Comparison of ENCODE assay signal across 1 cellular context in the genomic region with DNA sequence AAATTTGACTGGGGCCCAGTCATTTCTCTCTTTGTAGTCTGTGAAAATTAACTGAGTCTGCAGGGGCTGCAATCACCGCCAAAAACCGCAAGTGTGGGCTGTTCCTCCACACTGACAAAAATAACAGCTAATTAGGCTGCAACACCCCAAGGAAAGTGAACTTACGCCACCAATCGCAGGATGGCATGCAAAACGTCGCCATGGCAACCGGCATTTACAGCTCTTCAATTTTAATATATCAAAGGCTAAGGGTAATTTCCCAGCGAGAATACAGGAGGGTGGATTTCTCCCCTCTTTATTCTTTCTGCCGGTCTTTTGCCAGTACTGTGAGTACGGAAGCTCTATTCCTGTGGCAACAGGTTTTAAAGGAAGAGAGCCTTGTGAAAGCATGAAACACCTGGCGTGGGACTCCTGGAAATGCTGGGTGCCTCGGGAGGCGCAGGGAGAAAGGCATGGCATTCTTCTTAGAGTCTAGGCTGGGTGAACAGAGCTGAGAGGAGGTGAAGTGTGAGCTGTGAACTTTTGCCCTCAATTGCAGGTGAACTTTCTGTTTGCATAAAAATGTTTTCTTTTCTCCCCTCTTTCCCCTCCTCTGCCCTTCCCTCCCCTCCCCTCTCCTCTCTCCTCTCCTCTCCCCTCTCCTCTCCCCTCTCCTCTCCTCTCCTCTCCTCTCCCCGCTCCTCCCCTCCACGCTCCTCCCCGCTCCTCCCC.
TF ChIP-seq lines count a peak whose summit lies in the region.

No MANE protein-coding gene starts in this region.

TF ChIP-seq in GM12878, 131 proteins besides CTCF, POLR2A, EP300 and RAD21 (continued from another document and continues in another):
- TF ChIP-seq, protein P1, sequence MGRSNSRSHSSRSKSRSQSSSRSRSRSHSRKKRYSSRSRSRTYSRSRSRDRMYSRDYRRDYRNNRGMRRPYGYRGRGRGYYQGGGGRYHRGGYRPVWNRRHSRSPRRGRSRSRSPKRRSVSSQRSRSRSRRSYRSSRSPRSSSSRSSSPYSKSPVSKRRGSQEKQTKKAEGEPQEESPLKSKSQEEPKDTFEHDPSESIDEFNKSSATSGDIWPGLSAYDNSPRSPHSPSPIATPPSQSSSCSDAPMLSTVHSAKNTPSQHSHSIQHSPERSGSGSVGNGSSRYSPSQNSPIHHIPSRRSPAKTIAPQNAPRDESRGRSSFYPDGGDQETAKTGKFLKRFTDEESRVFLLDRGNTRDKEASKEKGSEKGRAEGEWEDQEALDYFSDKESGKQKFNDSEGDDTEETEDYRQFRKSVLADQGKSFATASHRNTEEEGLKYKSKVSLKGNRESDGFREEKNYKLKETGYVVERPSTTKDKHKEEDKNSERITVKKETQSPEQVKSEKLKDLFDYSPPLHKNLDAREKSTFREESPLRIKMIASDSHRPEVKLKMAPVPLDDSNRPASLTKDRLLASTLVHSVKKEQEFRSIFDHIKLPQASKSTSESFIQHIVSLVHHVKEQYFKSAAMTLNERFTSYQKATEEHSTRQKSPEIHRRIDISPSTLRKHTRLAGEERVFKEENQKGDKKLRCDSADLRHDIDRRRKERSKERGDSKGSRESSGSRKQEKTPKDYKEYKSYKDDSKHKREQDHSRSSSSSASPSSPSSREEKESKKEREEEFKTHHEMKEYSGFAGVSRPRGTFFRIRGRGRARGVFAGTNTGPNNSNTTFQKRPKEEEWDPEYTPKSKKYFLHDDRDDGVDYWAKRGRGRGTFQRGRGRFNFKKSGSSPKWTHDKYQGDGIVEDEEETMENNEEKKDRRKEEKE (IDR thresholded peaks at IDR 0.05) = no peak
- TF ChIP-seq POLR2AphosphoS5 (IDR thresholded peaks at IDR 0.05; ENCODE audit: low read length) = peak; percentile 66
- TF ChIP-seq SUPT20H (IDR thresholded peaks at IDR 0.05; ENCODE audit: borderline replicate concordance, control insufficient read depth, low read depth, low read length) = no peak
- TF ChIP-seq MYC (IDR thresholded peaks at IDR 0.05; ENCODE audit: insufficient read depth, insufficient read length, insufficient replicate concordance, low read length, severe bottlenecking) = no peak
- TF ChIP-seq RB1 (IDR thresholded peaks at IDR 0.05; ENCODE audit: borderline replicate concordance) = peak; percentile 89; the same call in 1 of the 2 replicates
- TF ChIP-seq, protein P2, sequence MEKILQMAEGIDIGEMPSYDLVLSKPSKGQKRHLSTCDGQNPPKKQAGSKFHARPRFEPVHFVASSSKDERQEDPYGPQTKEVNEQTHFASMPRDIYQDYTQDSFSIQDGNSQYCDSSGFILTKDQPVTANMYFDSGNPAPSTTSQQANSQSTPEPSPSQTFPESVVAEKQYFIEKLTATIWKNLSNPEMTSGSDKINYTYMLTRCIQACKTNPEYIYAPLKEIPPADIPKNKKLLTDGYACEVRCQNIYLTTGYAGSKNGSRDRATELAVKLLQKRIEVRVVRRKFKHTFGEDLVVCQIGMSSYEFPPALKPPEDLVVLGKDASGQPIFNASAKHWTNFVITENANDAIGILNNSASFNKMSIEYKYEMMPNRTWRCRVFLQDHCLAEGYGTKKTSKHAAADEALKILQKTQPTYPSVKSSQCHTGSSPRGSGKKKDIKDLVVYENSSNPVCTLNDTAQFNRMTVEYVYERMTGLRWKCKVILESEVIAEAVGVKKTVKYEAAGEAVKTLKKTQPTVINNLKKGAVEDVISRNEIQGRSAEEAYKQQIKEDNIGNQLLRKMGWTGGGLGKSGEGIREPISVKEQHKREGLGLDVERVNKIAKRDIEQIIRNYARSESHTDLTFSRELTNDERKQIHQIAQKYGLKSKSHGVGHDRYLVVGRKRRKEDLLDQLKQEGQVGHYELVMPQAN (conservative IDR thresholded peaks at IDR 0.05) = no peak
- no peak; the same call in 1 of the 2 replicates for TF ChIP-seq TAF1 (IDR thresholded peaks at IDR 0.05; ENCODE audit: borderline replicate concordance, low read depth, low read length)
- no peak for TF ChIP-seq SREBF2 (IDR thresholded peaks at IDR 0.05; ENCODE audit: low read length)
- no peak for TF ChIP-seq PAX8 (IDR thresholded peaks at IDR 0.05)
- no peak for TF ChIP-seq SIN3A (IDR thresholded peaks at IDR 0.05; ENCODE audit: low read depth, low read length)
- TF ChIP-seq ZNF217 (IDR thresholded peaks at IDR 0.05) = 0 out of 2 replicates have a peak, but pooled peaks have one; percentile 6
- TF ChIP-seq, protein P3, sequence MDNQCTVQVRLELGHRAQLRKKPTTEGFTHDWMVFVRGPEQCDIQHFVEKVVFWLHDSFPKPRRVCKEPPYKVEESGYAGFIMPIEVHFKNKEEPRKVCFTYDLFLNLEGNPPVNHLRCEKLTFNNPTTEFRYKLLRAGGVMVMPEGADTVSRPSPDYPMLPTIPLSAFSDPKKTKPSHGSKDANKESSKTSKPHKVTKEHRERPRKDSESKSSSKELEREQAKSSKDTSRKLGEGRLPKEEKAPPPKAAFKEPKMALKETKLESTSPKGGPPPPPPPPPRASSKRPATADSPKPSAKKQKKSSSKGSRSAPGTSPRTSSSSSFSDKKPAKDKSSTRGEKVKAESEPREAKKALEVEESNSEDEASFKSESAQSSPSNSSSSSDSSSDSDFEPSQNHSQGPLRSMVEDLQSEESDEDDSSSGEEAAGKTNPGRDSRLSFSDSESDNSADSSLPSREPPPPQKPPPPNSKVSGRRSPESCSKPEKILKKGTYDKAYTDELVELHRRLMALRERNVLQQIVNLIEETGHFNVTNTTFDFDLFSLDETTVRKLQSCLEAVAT (IDR thresholded peaks at IDR 0.05) = peak; percentile 86
- no peak for TF ChIP-seq RCOR1 (conservative IDR thresholded peaks at IDR 0.05; ENCODE audit: low read depth, low read length)
- TF ChIP-seq, protein P4, sequence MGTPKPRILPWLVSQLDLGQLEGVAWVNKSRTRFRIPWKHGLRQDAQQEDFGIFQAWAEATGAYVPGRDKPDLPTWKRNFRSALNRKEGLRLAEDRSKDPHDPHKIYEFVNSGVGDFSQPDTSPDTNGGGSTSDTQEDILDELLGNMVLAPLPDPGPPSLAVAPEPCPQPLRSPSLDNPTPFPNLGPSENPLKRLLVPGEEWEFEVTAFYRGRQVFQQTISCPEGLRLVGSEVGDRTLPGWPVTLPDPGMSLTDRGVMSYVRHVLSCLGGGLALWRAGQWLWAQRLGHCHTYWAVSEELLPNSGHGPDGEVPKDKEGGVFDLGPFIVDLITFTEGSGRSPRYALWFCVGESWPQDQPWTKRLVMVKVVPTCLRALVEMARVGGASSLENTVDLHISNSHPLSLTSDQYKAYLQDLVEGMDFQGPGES (IDR thresholded peaks at IDR 0.05) = no peak
- peak; percentile 93 for TF ChIP-seq IKZF1 (conservative IDR thresholded peaks at IDR 0.05)
- peak; percentile 98 for TF ChIP-seq BCL11A (IDR thresholded peaks at IDR 0.05; ENCODE audit: low read depth, low read length)
- TF ChIP-seq PML (IDR thresholded peaks at IDR 0.05; ENCODE audit: low read length) = no peak
- 0 out of 2 replicates have a peak, but pooled peaks have one; percentile 84 for TF ChIP-seq MTA3 (IDR thresholded peaks at IDR 0.05; ENCODE audit: borderline replicate concordance, low read length)
- TF ChIP-seq TCF12 (IDR thresholded peaks at IDR 0.05; ENCODE audit: low read depth, low read length) = no peak
- peak; percentile 62; the same call in 1 of the 2 replicates for TF ChIP-seq CREB1 (IDR thresholded peaks at IDR 0.05; ENCODE audit: low read depth)
- no peak for TF ChIP-seq EZH2 (IDR thresholded peaks at IDR 0.05; ENCODE audit: borderline replicate concordance, control insufficient read depth, low read depth, low read length)
- TF ChIP-seq, protein P5, sequence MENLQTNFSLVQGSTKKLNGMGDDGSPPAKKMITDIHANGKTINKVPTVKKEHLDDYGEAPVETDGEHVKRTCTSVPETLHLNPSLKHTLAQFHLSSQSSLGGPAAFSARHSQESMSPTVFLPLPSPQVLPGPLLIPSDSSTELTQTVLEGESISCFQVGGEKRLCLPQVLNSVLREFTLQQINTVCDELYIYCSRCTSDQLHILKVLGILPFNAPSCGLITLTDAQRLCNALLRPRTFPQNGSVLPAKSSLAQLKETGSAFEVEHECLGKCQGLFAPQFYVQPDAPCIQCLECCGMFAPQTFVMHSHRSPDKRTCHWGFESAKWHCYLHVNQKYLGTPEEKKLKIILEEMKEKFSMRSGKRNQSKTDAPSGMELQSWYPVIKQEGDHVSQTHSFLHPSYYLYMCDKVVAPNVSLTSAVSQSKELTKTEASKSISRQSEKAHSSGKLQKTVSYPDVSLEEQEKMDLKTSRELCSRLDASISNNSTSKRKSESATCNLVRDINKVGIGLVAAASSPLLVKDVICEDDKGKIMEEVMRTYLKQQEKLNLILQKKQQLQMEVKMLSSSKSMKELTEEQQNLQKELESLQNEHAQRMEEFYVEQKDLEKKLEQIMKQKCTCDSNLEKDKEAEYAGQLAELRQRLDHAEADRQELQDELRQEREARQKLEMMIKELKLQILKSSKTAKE (IDR thresholded peaks at IDR 0.05; ENCODE audit: low read depth, poor library complexity, severe bottlenecking) = peak; percentile 99
- TF ChIP-seq, protein P6, sequence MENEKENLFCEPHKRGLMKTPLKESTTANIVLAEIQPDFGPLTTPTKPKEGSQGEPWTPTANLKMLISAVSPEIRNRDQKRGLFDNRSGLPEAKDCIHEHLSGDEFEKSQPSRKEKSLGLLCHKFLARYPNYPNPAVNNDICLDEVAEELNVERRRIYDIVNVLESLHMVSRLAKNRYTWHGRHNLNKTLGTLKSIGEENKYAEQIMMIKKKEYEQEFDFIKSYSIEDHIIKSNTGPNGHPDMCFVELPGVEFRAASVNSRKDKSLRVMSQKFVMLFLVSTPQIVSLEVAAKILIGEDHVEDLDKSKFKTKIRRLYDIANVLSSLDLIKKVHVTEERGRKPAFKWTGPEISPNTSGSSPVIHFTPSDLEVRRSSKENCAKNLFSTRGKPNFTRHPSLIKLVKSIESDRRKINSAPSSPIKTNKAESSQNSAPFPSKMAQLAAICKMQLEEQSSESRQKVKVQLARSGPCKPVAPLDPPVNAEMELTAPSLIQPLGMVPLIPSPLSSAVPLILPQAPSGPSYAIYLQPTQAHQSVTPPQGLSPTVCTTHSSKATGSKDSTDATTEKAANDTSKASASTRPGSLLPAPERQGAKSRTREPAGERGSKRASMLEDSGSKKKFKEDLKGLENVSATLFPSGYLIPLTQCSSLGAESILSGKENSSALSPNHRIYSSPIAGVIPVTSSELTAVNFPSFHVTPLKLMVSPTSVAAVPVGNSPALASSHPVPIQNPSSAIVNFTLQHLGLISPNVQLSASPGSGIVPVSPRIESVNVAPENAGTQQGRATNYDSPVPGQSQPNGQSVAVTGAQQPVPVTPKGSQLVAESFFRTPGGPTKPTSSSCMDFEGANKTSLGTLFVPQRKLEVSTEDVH (IDR thresholded peaks at IDR 0.05; ENCODE audit: low read depth, partially characterized antibody) = no peak
- TF ChIP-seq NR2C2 (IDR thresholded peaks at IDR 0.05; ENCODE audit: borderline replicate concordance, control insufficient read depth, insufficient read length, low read depth) = no peak
- TF ChIP-seq SREBF1 (IDR thresholded peaks at IDR 0.05; ENCODE audit: low read length) = no peak
- peak; percentile 87 for TF ChIP-seq FOXM1 (IDR thresholded peaks at IDR 0.05; ENCODE audit: low read depth, low read length)
- TF ChIP-seq NFYA (IDR thresholded peaks at IDR 0.05; ENCODE audit: borderline replicate concordance, low read depth, low read length) = no peak
- TF ChIP-seq, protein P7, sequence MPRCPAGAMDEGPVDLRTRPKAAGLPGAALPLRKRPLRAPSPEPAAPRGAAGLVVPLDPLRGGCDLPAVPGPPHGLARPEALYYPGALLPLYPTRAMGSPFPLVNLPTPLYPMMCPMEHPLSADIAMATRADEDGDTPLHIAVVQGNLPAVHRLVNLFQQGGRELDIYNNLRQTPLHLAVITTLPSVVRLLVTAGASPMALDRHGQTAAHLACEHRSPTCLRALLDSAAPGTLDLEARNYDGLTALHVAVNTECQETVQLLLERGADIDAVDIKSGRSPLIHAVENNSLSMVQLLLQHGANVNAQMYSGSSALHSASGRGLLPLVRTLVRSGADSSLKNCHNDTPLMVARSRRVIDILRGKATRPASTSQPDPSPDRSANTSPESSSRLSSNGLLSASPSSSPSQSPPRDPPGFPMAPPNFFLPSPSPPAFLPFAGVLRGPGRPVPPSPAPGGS (IDR thresholded peaks at IDR 0.05; ENCODE audit: borderline replicate concordance, insufficient read depth, low read depth, low read length, poor library complexity, severe bottlenecking) = peak; percentile 45
- TF ChIP-seq, protein P8, sequence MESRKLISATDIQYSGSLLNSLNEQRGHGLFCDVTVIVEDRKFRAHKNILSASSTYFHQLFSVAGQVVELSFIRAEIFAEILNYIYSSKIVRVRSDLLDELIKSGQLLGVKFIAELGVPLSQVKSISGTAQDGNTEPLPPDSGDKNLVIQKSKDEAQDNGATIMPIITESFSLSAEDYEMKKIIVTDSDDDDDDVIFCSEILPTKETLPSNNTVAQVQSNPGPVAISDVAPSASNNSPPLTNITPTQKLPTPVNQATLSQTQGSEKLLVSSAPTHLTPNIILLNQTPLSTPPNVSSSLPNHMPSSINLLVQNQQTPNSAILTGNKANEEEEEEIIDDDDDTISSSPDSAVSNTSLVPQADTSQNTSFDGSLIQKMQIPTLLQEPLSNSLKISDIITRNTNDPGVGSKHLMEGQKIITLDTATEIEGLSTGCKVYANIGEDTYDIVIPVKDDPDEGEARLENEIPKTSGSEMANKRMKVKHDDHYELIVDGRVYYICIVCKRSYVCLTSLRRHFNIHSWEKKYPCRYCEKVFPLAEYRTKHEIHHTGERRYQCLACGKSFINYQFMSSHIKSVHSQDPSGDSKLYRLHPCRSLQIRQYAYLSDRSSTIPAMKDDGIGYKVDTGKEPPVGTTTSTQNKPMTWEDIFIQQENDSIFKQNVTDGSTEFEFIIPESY (IDR thresholded peaks at IDR 0.05) = no peak
- TF ChIP-seq SMC3 (IDR thresholded peaks at IDR 0.05; ENCODE audit: borderline replicate concordance, low read length) = no peak; the same call in 1 of the 2 replicates
- TF ChIP-seq, protein P9, sequence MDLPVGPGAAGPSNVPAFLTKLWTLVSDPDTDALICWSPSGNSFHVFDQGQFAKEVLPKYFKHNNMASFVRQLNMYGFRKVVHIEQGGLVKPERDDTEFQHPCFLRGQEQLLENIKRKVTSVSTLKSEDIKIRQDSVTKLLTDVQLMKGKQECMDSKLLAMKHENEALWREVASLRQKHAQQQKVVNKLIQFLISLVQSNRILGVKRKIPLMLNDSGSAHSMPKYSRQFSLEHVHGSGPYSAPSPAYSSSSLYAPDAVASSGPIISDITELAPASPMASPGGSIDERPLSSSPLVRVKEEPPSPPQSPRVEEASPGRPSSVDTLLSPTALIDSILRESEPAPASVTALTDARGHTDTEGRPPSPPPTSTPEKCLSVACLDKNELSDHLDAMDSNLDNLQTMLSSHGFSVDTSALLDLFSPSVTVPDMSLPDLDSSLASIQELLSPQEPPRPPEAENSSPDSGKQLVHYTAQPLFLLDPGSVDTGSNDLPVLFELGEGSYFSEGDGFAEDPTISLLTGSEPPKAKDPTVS (IDR thresholded peaks at IDR 0.05; ENCODE audit: low read depth, low read length) = no peak
- TF ChIP-seq, protein P10, sequence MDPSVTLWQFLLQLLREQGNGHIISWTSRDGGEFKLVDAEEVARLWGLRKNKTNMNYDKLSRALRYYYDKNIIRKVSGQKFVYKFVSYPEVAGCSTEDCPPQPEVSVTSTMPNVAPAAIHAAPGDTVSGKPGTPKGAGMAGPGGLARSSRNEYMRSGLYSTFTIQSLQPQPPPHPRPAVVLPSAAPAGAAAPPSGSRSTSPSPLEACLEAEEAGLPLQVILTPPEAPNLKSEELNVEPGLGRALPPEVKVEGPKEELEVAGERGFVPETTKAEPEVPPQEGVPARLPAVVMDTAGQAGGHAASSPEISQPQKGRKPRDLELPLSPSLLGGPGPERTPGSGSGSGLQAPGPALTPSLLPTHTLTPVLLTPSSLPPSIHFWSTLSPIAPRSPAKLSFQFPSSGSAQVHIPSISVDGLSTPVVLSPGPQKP (IDR thresholded peaks at IDR 0.05; ENCODE audit: low read depth, low read length) = no peak
- no peak for TF ChIP-seq ZNF622 (IDR thresholded peaks at IDR 0.05)
- TF ChIP-seq TCF3 (IDR thresholded peaks at IDR 0.05; ENCODE audit: borderline replicate concordance, insufficient read depth, low read depth, low read length) = no peak
- no peak for TF ChIP-seq ESRRA (IDR thresholded peaks at IDR 0.05; ENCODE audit: low read length)
